Comparison of ENCODE assay signal across 9 cellular contexts in the genomic region with DNA sequence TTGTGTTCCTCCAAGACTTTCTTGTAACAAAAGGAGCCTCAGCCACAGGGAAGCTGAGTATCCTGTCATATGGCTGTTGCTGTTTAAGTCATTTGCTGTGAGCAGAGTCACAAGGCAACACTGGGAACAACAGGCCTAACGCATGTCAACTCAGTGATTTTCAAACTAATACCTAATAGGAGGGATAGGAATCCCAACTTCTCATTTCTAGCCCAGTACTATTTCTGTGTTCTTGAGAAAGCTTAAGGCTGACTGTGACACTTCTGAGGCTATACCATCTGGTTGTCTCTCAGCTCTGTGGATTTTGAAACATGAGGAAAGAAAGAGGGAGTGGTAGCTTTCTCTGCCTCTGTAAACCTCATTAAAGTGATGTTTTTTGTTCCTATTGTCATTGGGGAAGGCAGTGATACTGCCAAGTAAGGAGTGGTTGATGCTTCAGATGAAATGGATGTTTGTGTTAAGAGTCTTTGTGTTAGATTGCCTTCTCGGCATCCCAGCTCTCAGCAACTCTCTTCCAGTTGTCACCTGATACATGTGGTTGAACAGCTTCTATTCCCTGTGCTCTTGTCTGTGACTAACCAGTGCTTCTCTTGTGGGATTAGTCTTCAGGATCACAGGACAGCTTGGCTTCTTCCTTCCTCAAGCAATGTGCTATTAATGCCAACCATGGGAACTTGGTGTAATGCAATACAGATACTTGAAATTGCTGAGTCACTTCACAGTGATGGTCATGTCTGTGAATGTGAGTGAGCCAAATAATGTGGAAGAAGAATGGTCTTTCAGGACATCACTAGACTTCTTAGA.
DNase-seq lines count a peak whose midpoint lies in the region; ATAC-seq and TF ChIP-seq lines count a peak whose summit lies in the region.
"Had no signal": no experiment of that assay in that cellular context is flagged by ENCODE, and none has a peak within 500 bp of the region (broad histone marks: within the 10 kb centered on the region; RNA-seq: fewer than 3 reads in every experiment).

No MANE protein-coding gene starts in this region.

- ATAC-seq in GM18858 (IDR thresholded peaks at IDR 0.05; ENCODE audit: unreplicated experiment): no peak

- peaks cover 38% of the 10 kb centered on the region for H3K4me1 Mint-ChIP-seq in progenitor cell of endocrine pancreas (ENCODE audit: low read depth)
- H3K4me1 Mint-ChIP-seq: memory B cell had no signal

- H3K36me3 Mint-ChIP-seq in progenitor cell of endocrine pancreas (ENCODE audit: insufficient read depth): peaks cover 2% of the 10 kb centered on the region
- H3K36me3 Mint-ChIP-seq: memory B cell had no signal

- H3K27me3 Mint-ChIP-seq in progenitor cell of endocrine pancreas: peaks cover 3% of the 10 kb centered on the region
- H3K27me3 Mint-ChIP-seq: memory B cell had no signal

- H3K4me3 ChIP-seq in fibroblast of villous mesenchyme (ENCODE audit: low read depth, low read length) (no peak overlapping the region), skeletal muscle cell (ENCODE audit: low read depth, low read length) (no peak overlapping the region)

- TF ChIP-seq CTCF in fibroblast of villous mesenchyme (IDR thresholded peaks at IDR 0.05; ENCODE audit: insufficient read depth, low read depth, low read length) (no peak), progenitor cell of endocrine pancreas (IDR thresholded peaks at IDR 0.05; ENCODE audit: unreplicated experiment) (no peak)

- peak; percentile 36 for DNase-seq in HK-2 (ENCODE audit: unreplicated experiment)
- peak; percentile 24 for DNase-seq in RKO (ENCODE audit: low spot score)
- DNase-seq in fibroblast of villous mesenchyme (ENCODE audit: low read depth): peak; percentile 48
- peak; percentile 85 for DNase-seq in skeletal muscle cell (ENCODE audit: low read depth)
- DNase-seq in NCI-H446 treated with DMSO at 0.1 percent for 48 hours (lab: John Stamatoyannopoulos, UW): no peak
- DNase-seq in progenitor cell of endocrine pancreas (ENCODE audit: low spot score, unreplicated experiment): no peak
- DNase-seq in OCI-M2 (lab: John Stamatoyannopoulos, UW; ENCODE audit: unreplicated experiment): no peak

- H3K27ac Mint-ChIP-seq in progenitor cell of endocrine pancreas: no peak overlapping the region
- H3K27ac Mint-ChIP-seq: memory B cell had no signal

- no peak overlapping the region for H3K4me3 Mint-ChIP-seq in progenitor cell of endocrine pancreas (ENCODE audit: low read depth)
- H3K4me3 Mint-ChIP-seq: memory B cell had no signal

- H3K9me3 Mint-ChIP-seq in progenitor cell of endocrine pancreas (ENCODE audit: low read depth): peaks cover 9% of the 10 kb centered on the region
- H3K9me3 Mint-ChIP-seq: memory B cell had no signal

Comparison
In these comparisons a context has a peak if more than half of its experiments do, and no peak if none do; other contexts are left out.
1. DNase-seq: peak in HK-2 (single experiment), RKO (single experiment), fibroblast of villous mesenchyme (single experiment) and skeletal muscle cell (single experiment); none in NCI-H446 treated with DMSO at 0.1 percent for 48 hours (single experiment), progenitor cell of endocrine pancreas (single experiment) and OCI-M2 (single experiment).